ENCODE assay signal across 1 cellular context in the genomic region with DNA sequence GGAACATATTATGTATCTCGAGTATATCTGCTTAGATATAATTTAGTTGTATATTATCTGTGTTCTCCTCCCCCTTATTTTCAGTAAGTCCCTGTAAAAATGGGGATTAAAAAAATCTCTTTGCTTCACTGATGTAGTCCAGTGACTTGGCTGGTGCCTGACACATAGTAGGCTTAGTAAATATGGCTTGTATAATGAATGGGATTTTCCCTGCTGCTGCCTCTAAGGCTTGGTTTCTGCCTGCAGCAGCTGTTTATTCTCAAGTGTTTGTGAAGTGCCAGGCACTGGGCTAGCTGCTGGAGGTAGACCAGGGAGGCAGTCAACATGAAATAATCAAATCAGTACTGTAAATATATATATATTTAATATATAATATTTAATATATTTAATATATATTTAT.
TF ChIP-seq lines count a peak whose summit lies in the region.

No MANE protein-coding gene starts in this region.

TF ChIP-seq in GM12878, 131 proteins besides CTCF, POLR2A, EP300 and RAD21:
- TF ChIP-seq ZBED1 (IDR thresholded peaks at IDR 0.05; ENCODE audit: borderline replicate concordance): no peak
- TF ChIP-seq, protein P1, sequence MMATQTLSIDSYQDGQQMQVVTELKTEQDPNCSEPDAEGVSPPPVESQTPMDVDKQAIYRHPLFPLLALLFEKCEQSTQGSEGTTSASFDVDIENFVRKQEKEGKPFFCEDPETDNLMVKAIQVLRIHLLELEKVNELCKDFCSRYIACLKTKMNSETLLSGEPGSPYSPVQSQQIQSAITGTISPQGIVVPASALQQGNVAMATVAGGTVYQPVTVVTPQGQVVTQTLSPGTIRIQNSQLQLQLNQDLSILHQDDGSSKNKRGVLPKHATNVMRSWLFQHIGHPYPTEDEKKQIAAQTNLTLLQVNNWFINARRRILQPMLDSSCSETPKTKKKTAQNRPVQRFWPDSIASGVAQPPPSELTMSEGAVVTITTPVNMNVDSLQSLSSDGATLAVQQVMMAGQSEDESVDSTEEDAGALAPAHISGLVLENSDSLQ (IDR thresholded peaks at IDR 0.05): no peak
- peak; percentile 63; the same call in 1 of the 2 replicates for TF ChIP-seq TCF3 (IDR thresholded peaks at IDR 0.05; ENCODE audit: borderline replicate concordance, insufficient read depth, low read depth, low read length)
- peak; percentile 52; the same call in 1 of the 2 replicates for TF ChIP-seq DPF2 (IDR thresholded peaks at IDR 0.05)
- TF ChIP-seq TCF12 (IDR thresholded peaks at IDR 0.05; ENCODE audit: low read depth, low read length): 0 out of 2 replicates have a peak, but pooled peaks have one; percentile 47
- TF ChIP-seq JUNB (IDR thresholded peaks at IDR 0.05): no peak
- TF ChIP-seq POLR2AphosphoS2 (IDR thresholded peaks at IDR 0.05; ENCODE audit: low read depth, low read length): no peak
- TF ChIP-seq ZNF274 (IDR thresholded peaks at IDR 0.05; ENCODE audit: insufficient read depth, insufficient read length): no peak
- TF ChIP-seq RB1 (IDR thresholded peaks at IDR 0.05; ENCODE audit: borderline replicate concordance): no peak
- TF ChIP-seq PML (IDR thresholded peaks at IDR 0.05; ENCODE audit: low read length): no peak
- TF ChIP-seq, protein P2, sequence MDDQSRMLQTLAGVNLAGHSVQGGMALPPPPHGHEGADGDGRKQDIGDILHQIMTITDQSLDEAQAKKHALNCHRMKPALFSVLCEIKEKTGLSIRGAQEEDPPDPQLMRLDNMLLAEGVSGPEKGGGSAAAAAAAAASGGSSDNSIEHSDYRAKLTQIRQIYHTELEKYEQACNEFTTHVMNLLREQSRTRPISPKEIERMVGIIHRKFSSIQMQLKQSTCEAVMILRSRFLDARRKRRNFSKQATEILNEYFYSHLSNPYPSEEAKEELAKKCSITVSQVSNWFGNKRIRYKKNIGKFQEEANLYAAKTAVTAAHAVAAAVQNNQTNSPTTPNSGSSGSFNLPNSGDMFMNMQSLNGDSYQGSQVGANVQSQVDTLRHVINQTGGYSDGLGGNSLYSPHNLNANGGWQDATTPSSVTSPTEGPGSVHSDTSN (IDR thresholded peaks at IDR 0.05; ENCODE audit: insufficient replicate concordance, low read depth, low read length): peak; percentile 17
